Comparison of ENCODE assay signal across 19 cellular contexts in genomic region chr22:38112361-38112760, GRCh38. TPM values are rescaled to one million over a fixed set of nuclear protein-coding genes. Genes with fewer than 3 reads are reported as not detected.
A peak's percentile ranks its signal among the peaks of the same experiment; 100 is the strongest.
DNase-seq lines count a peak whose midpoint lies in the region; ATAC-seq, FAIRE-seq and TF ChIP-seq lines count a peak whose summit lies in the region.
"Had no signal": no experiment of that assay in that cellular context is flagged by ENCODE, and none has a peak within 500 bp of the region (broad histone marks: within the 10 kb centered on the region; RNA-seq: fewer than 3 reads in every experiment).

No MANE protein-coding gene starts in this region.

- intact Hi-C loops in right lobe of liver (cut with DNase I) (no loop called here), gastrocnemius medialis (cut with DNase I; ENCODE audit: low total_unique reads) (loop anchor here (5.0 to 10.0 kb wide), 3 partner anchors 92 to 240 kb away; partner anchors contain the start of gene MAFF)

- no peak overlapping the region for H2BK20ac ChIP-seq in H1 (ENCODE audit: low read length)

- peaks cover 11% of the 10 kb centered on the region for H3K4me1 Mint-ChIP-seq in stimulated activated memory B cell treated with anti-CD40 and anti-IgM and Interleukin-4, amounts not matched to agents 10 μg/mL and 1 μg/mL and 100 μg/mL, for 72 hours

- CTCF ChIA-PET in HEK293 (lab: Yijun Ruan, JAX) (interaction anchor here (0.7 to 4.5 kb wide), 4 partner anchors 11 to 60 kb away, joined by 3 to 29 read pairs (median 4); no protein-coding TSS in a partner anchor), H1 (lab: Charles Lee; ENCODE audit: partially characterized antibody) (interaction anchor here (1.1 to 10.2 kb wide), 11 partner anchors 11 to 545 kb away, joined by 3 to 194 read pairs (median 10); partner anchors contain the start of gene PICK1)

- H3K4me2 ChIP-seq in H1 (ENCODE audit: insufficient read depth in 1 of 2, low read depth in 2 of 2, low read length in 2 of 2): no peak overlapping the region
- H3K4me2 ChIP-seq: BLaER1, KMS-11 had no signal

- H3K23ac ChIP-seq in H1 (ENCODE audit: insufficient read length): no peak overlapping the region

- no peak for FAIRE-seq in H1 (lab: Jason Lieb, UNC)

- peak overlapping the region; percentile 68; the same call in 1 of the 2 replicates for H4K8ac ChIP-seq in H1 (ENCODE audit: extremely low read depth, insufficient read depth, low read length)

- H3K4me3 Mint-ChIP-seq in stimulated activated memory B cell treated with anti-CD40 and anti-IgM and Interleukin-4, amounts not matched to agents 10 μg/mL and 1 μg/mL and 100 μg/mL, for 72 hours: no peak overlapping the region
- H3K4me3 Mint-ChIP-seq: CD8-positive, alpha-beta memory T cell had no signal

- H3K4me1 ChIP-seq in HEK293 (ENCODE audit: control insufficient read depth, insufficient read depth, low read length) (no peaks in the 10 kb centered on the region; the same call in 1 of the 2 replicates), H1 (replicated peaks in 1 of 4; ENCODE audit: control insufficient read depth in 3 of 4, insufficient read depth in 4 of 4, low read length in 3 of 4) (peaks cover 0 to 9% (median 7%) of the 10 kb centered on the region in 4 experiments; a peak in 3 of 7 replicates), right lobe of liver (peaks cover 0 to 12% (median 5%) of the 10 kb centered on the region in 4 donors), gastrocnemius medialis (peaks cover 2 to 7% of the 10 kb centered on the region in 2 donors)

- H2AK5ac ChIP-seq in H1 (ENCODE audit: low read depth, low read length): no peak overlapping the region

- 0 out of 2 replicates have a peak, but pooled peaks cover 1% of the 10 kb centered on the region for H3K23me2 ChIP-seq in H1 (ENCODE audit: low read depth, low read length)

- no peak overlapping the region for H2BK12ac ChIP-seq in H1 (ENCODE audit: low read depth, low read length)

- H3K27me3 ChIP-seq in H1 (replicated peaks in 1 of 4; ENCODE audit: control insufficient read depth in 3 of 4, extremely low read depth in 1 of 4, insufficient read depth in 3 of 4, low read length in 3 of 4) (no peaks in the 10 kb centered on the region; a peak in 2 of 7 replicates), right lobe of liver (no peaks in the 10 kb centered on the region), gastrocnemius medialis (no peaks in the 10 kb centered on the region)
- H3K27me3 ChIP-seq: BLaER1 had no signal

- POLR2A ChIA-PET in HEK293 (lab: Yijun Ruan, JAX): no interaction called here
- POLR2A ChIA-PET in H1 (lab: Charles Lee; ENCODE audit: partially characterized antibody): interaction anchor here (1.3 to 1.5 kb wide), 2 partner anchors 10 to 28 kb away, joined by 4 to 5 read pairs; partner anchors contain the start of gene SLC16A8

- no peak overlapping the region for H3K18ac ChIP-seq in H1 (ENCODE audit: extremely low read depth, low read length)

- H3K14ac ChIP-seq in H1 (ENCODE audit: insufficient read length): no peak overlapping the region

- H3K4ac ChIP-seq in H1 (replicated peaks; ENCODE audit: insufficient read length, low read depth, low read length): no peak overlapping the region

- H2BK120ac ChIP-seq in H1 (replicated peaks; ENCODE audit: low read depth, low read length): no peak overlapping the region

- H3K36me3 Mint-ChIP-seq in stimulated activated memory B cell treated with anti-CD40 and anti-IgM and Interleukin-4, amounts not matched to agents 10 μg/mL and 1 μg/mL and 100 μg/mL, for 72 hours: peaks cover 33% of the 10 kb centered on the region

- no peak overlapping the region for H4K91ac ChIP-seq in H1 (replicated peaks; ENCODE audit: insufficient read length, low read length)

- no peaks in the 10 kb centered on the region for H3K79me1 ChIP-seq in H1 (ENCODE audit: low read depth, low read length)

- no peaks in the 10 kb centered on the region for H3K27me3 Mint-ChIP-seq in stimulated activated memory B cell treated with anti-CD40 and anti-IgM and Interleukin-4, amounts not matched to agents 10 μg/mL and 1 μg/mL and 100 μg/mL, for 72 hours
- H3K27me3 Mint-ChIP-seq: CD8-positive, alpha-beta memory T cell had no signal

- peaks cover 3% of the 10 kb centered on the region for H3K9me3 Mint-ChIP-seq in stimulated activated memory B cell treated with anti-CD40 and anti-IgM and Interleukin-4, amounts not matched to agents 10 μg/mL and 1 μg/mL and 100 μg/mL, for 72 hours

- H2AFZ ChIP-seq in H1 (ENCODE audit: low read length): no peak overlapping the region

- no peak overlapping the region for H3K56ac ChIP-seq in H1 (replicated peaks; ENCODE audit: insufficient read length, low read depth, low read length)

- DNase-seq in H1 (ENCODE audit: low read depth in 1 of 2, low spot score in 2 of 2) (no peak), right lobe of liver (peak in 2 of 3 donors; percentile 19 to 47), gastrocnemius medialis (no peak), NCI-H1930 (lab: John Stamatoyannopoulos, UW) (no peak)
- DNase-seq: DMS 273 treated with DMSO at 0.1 percent for 48 hours; NCI-H1092; NCI-H69; NK-92 treated with Interleukin-12 subunit alpha and Interleukin-12 subunit beta, amount 100 ng/mL, for 24 hours; OCI-M1 had no signal

- no peak overlapping the region for H3K27ac ChIP-seq in HEK293 (ENCODE audit: extremely low read depth, low read depth, low read length)
- H3K27ac ChIP-seq in H1 (ENCODE audit: low read depth, low read length): no peak overlapping the region
- no peak overlapping the region for H3K27ac ChIP-seq in right lobe of liver
- H3K27ac ChIP-seq in gastrocnemius medialis: no peak overlapping the region
- H3K27ac ChIP-seq: KMS-11 had no signal

- H2BK5ac ChIP-seq in H1 (ENCODE audit: low read depth, low read length): no peak overlapping the region

- H4K5ac ChIP-seq in H1 (ENCODE audit: insufficient read length, low read depth, low read length): no peak overlapping the region

- H3K79me2 ChIP-seq in H1 (ENCODE audit: control insufficient read depth in 1 of 2, insufficient read depth in 2 of 2, low read length in 2 of 2): no peaks in the 10 kb centered on the region

- no peak for ATAC-seq in right lobe of liver
- no peak for ATAC-seq in stimulated activated memory B cell treated with anti-CD40 and anti-IgM and Interleukin-4, amounts not matched to agents 10 μg/mL and 1 μg/mL and 100 μg/mL, for 72 hours
- ATAC-seq in gastrocnemius medialis: no peak
- no peak for ATAC-seq in HG02763 (IDR thresholded peaks at IDR 0.05; ENCODE audit: unreplicated experiment)

- no peaks in the 10 kb centered on the region for H4K20me1 ChIP-seq in H1 (replicated peaks in 1 of 2; ENCODE audit: control insufficient read depth in 1 of 2, insufficient read depth in 2 of 2, low read length in 2 of 2)
- H4K20me1 ChIP-seq: BLaER1 had no signal

- H3K36me3 ChIP-seq in HEK293 (ENCODE audit: control insufficient read depth in 2 of 2, insufficient read depth in 1 of 2, low read length in 2 of 2) (peaks cover 0 to 13% of the 10 kb centered on the region in 2 experiments; a peak in 1 of 3 replicates), H1 (ENCODE audit: control insufficient read depth in 2 of 4, insufficient read depth in 4 of 4, low read length in 3 of 4) (no peaks in the 10 kb centered on the region), right lobe of liver (no peaks in the 10 kb centered on the region), gastrocnemius medialis (peaks cover 0 to 3% of the 10 kb centered on the region in 2 donors)

- H3K4me3 ChIP-seq in HEK293 (ENCODE audit: low read depth, low read length) (no peak overlapping the region), H1 (ENCODE audit: extremely low read depth in 1 of 4, insufficient read depth in 2 of 4, low read depth in 3 of 4, low read length in 4 of 4) (no peak overlapping the region), right lobe of liver (no peak overlapping the region), gastrocnemius medialis (no peak overlapping the region)
- H3K4me3 ChIP-seq: BLaER1 had no signal

- TF ChIP-seq CTCF in HEK293 (tag by site-specific recombination; IDR thresholded peaks at IDR 0.05) (no peak), H1 (IDR thresholded peaks at IDR 0.05; ENCODE audit: control extremely low read depth in 1 of 3, insufficient read depth in 1 of 3, low read depth in 1 of 3, low read length in 3 of 3) (no peak), right lobe of liver (IDR thresholded peaks at IDR 0.05) (no peak), gastrocnemius medialis (IDR thresholded peaks at IDR 0.05 in 4 of 5, conservative IDR thresholded peaks at IDR 0.05 in 1 of 5) (no peak)

- WGBS in H1 (ENCODE audit: extremely low coverage in 1 of 2, insufficient coverage in 1 of 2, insufficient read length in 1 of 2, insufficient replicate concordance in 2 of 2, low coverage in 1 of 2, low lambda C conversion rate in 2 of 2, missing lambda C conversion rate in 1 of 2), 2 experiments: 91% methylated on average over 8 of the region's 23 CpGs; no CpG with 5 or more reads in 1 of the 2 experiments
- 82% methylated on average over 2 of the region's 23 CpGs for WGBS in right lobe of liver (ENCODE audit: insufficient coverage, low coverage, low lambda C conversion rate, missing lambda C conversion rate)

- no peak for TF ChIP-seq RAD21 in H1 (IDR thresholded peaks at IDR 0.05 in 1 of 2, conservative IDR thresholded peaks at IDR 0.05 in 1 of 2; ENCODE audit: low read depth in 2 of 2, low read length in 2 of 2)

- TF ChIP-seq EP300 in H1 (IDR thresholded peaks at IDR 0.05; ENCODE audit: borderline replicate concordance in 1 of 2, low read depth in 2 of 2, low read length in 2 of 2): no peak

- H3K9ac ChIP-seq in H1 (replicated peaks in 1 of 4; ENCODE audit: extremely low read depth in 1 of 4, low read depth in 3 of 4, low read length in 3 of 4): no peak overlapping the region
- H3K9ac ChIP-seq: BLaER1, KMS-11 had no signal

- H2BK15ac ChIP-seq in H1 (ENCODE audit: low read length): no peak overlapping the region

- no peak for TF ChIP-seq POLR2A in H1 (IDR thresholded peaks at IDR 0.05; ENCODE audit: control extremely low read depth in 1 of 2, low read depth in 2 of 2, low read length in 2 of 2)
- no peak for TF ChIP-seq POLR2A in right lobe of liver (IDR thresholded peaks at IDR 0.05)
- no peak for TF ChIP-seq POLR2A in gastrocnemius medialis (IDR thresholded peaks at IDR 0.05)

- no peaks in the 10 kb centered on the region for H3K9me3 ChIP-seq in HEK293 (ENCODE audit: control insufficient read depth, insufficient read depth, low read depth, low read length)
- no peaks in the 10 kb centered on the region for H3K9me3 ChIP-seq in H1 (ENCODE audit: insufficient read depth in 2 of 2, low read depth in 1 of 2, low read length in 1 of 2)
- no peaks in the 10 kb centered on the region for H3K9me3 ChIP-seq in right lobe of liver
- no peaks in the 10 kb centered on the region for H3K9me3 ChIP-seq in gastrocnemius medialis
- H3K9me3 ChIP-seq: BLaER1 had no signal

- in situ Hi-C loops in gastrocnemius medialis (cut with MboI; ENCODE audit: low sequenced_read_pairs in 4 of 4): loop anchor here (10.0 to 25.0 kb wide), 5 partner anchors 52 to 250 kb away; no protein-coding TSS in a partner anchor

- peak overlapping the region; percentile 21 for H3K27ac Mint-ChIP-seq in stimulated activated memory B cell treated with anti-CD40 and anti-IgM and Interleukin-4, amounts not matched to agents 10 μg/mL and 1 μg/mL and 100 μg/mL, for 72 hours

RNA-seq across cellular contexts. Expression of gene BAIAP2L2, which starts 1.9 kb away (rescaled TPM):
- total RNA-seq in H1 (2021; fragmentation: NEBNext Ultra II Directional; extraction: Animal tissue kit (Norgen Biotek cat#: 25700)): 5.4 and 7.2 TPM in 2 replicates
- polyA plus RNA-seq in H1 (2011; rRNA removed): 10.0 and 13.9 TPM in 2 replicates
- 5.2 TPM for polyA plus RNA-seq in H1 (2011; cell fraction: cytosol; rRNA removed)
- polyA plus RNA-seq in H1 (2011; cell fraction: nucleus; rRNA removed): 14.7 TPM
- 2.3 to 7.1 TPM (median 5.9 TPM) in 4 replicates for polyA plus RNA-seq in H1 (2012, experiment 1 of 2)
- polyA plus RNA-seq in H1 (2012, experiment 2 of 2): 3.2 TPM
- 5.7 TPM for polyA plus RNA-seq in H1 (2013, experiment 1 of 2)
- polyA plus RNA-seq in H1 (2013, experiment 2 of 2): 5.2 TPM
- 0.54 and 1.1 TPM in 2 replicates for polyA minus RNA-seq in H1 (2011; rRNA and poly(A)+ RNA removed)
- polyA minus RNA-seq in H1 (2011; cell fraction: cytosol; rRNA and poly(A)+ RNA removed): 5.6 TPM
- polyA minus RNA-seq in H1 (2011; cell fraction: nucleus; rRNA and poly(A)+ RNA removed): 1.5 TPM
- total RNA-seq in right lobe of liver (1 to 10 TPM in 3 of 6 experiments, under 1 TPM in 3; 0.79 to 5.0 (median 1.4) TPM), gastrocnemius medialis (1 to 10 TPM in 1 of 4 donors, under 1 TPM in 2, not detected in 1; 0.16 to 1.7 (median 0.72) TPM)
- total RNA-seq: H4 had no signal
- polyA plus RNA-seq: CD8-positive, alpha-beta memory T cell had no signal

RNA-seq across cellular contexts. Expression of gene SLC16A8, which starts 28.4 kb away (rescaled TPM):
- total RNA-seq in H1 (2021; fragmentation: NEBNext Ultra II Directional; extraction: Animal tissue kit (Norgen Biotek cat#: 25700)): not detected in 2 replicates
- polyA plus RNA-seq in H1 (2011; rRNA removed): 0.70 and 1.2 TPM in 2 replicates
- polyA plus RNA-seq in H1 (2011; cell fraction: cytosol; rRNA removed): 0.62 TPM
- 0.44 TPM for polyA plus RNA-seq in H1 (2011; cell fraction: nucleus; rRNA removed)
- polyA plus RNA-seq in H1 (2012, experiment 1 of 2): 0.69 to 1.6 TPM (median 1.3 TPM) in 4 replicates
- polyA plus RNA-seq in H1 (2012, experiment 2 of 2): 0.43 TPM
- 0.28 TPM for polyA plus RNA-seq in H1 (2013, experiment 1 of 2)
- 0.17 TPM for polyA plus RNA-seq in H1 (2013, experiment 2 of 2)
- not detected in 2 replicates for polyA minus RNA-seq in H1 (2011; rRNA and poly(A)+ RNA removed)
- polyA minus RNA-seq in H1 (2011; cell fraction: cytosol; rRNA and poly(A)+ RNA removed): not detected
- polyA minus RNA-seq in H1 (2011; cell fraction: nucleus; rRNA and poly(A)+ RNA removed): 0.40 TPM
- total RNA-seq in right lobe of liver (not detected), gastrocnemius medialis (under 1 TPM in 1 of 4 donors, not detected in 3; 0.42 TPM)
- total RNA-seq: Daoy, H4, MCF 10A had no signal
- polyA plus RNA-seq: AG04450; CD8-positive, alpha-beta memory T cell had no signal

RNA-seq across cellular contexts. Expression of gene PICK1, which starts 55.2 kb away (rescaled TPM):
- total RNA-seq in H1 (2021; fragmentation: NEBNext Ultra II Directional; extraction: Animal tissue kit (Norgen Biotek cat#: 25700)): 22.9 and 26.2 TPM in 2 replicates
- 20.4 and 26.7 TPM in 2 replicates for polyA plus RNA-seq in H1 (2011; rRNA removed)
- polyA plus RNA-seq in H1 (2011; cell fraction: cytosol; rRNA removed): 34.3 TPM
- 80.4 TPM for polyA plus RNA-seq in H1 (2011; cell fraction: nucleus; rRNA removed)
- polyA plus RNA-seq in H1 (2012, experiment 1 of 2): 14.3 to 28.4 TPM (median 26.6 TPM) in 4 replicates
- 17.5 TPM for polyA plus RNA-seq in H1 (2012, experiment 2 of 2)
- 13.5 TPM for polyA plus RNA-seq in H1 (2013, experiment 1 of 2)
- polyA plus RNA-seq in H1 (2013, experiment 2 of 2): 13.1 TPM
- polyA minus RNA-seq in H1 (2011; rRNA and poly(A)+ RNA removed): 24.3 and 33.6 TPM in 2 replicates
- polyA minus RNA-seq in H1 (2011; cell fraction: cytosol; rRNA and poly(A)+ RNA removed): 15.3 TPM
- polyA minus RNA-seq in H1 (2011; cell fraction: nucleus; rRNA and poly(A)+ RNA removed): 33.8 TPM
- 10 to 100 TPM; 13.0 to 26.4 (median 20.3) TPM for total RNA-seq in right lobe of liver
- total RNA-seq in gastrocnemius medialis: 10 to 100 TPM; 36.4 to 63.8 (median 50.1) TPM

Comparison
In these comparisons a context has a peak if more than half of its experiments do, and no peak if none do; other contexts are left out.
1. DNase-seq: peak in right lobe of liver (2 of 3); none in H1 (0 of 2), gastrocnemius medialis (0 of 2) and NCI-H1930 (0 of 2).